ENCODE assay signal across 9 cellular contexts in the genomic region with DNA sequence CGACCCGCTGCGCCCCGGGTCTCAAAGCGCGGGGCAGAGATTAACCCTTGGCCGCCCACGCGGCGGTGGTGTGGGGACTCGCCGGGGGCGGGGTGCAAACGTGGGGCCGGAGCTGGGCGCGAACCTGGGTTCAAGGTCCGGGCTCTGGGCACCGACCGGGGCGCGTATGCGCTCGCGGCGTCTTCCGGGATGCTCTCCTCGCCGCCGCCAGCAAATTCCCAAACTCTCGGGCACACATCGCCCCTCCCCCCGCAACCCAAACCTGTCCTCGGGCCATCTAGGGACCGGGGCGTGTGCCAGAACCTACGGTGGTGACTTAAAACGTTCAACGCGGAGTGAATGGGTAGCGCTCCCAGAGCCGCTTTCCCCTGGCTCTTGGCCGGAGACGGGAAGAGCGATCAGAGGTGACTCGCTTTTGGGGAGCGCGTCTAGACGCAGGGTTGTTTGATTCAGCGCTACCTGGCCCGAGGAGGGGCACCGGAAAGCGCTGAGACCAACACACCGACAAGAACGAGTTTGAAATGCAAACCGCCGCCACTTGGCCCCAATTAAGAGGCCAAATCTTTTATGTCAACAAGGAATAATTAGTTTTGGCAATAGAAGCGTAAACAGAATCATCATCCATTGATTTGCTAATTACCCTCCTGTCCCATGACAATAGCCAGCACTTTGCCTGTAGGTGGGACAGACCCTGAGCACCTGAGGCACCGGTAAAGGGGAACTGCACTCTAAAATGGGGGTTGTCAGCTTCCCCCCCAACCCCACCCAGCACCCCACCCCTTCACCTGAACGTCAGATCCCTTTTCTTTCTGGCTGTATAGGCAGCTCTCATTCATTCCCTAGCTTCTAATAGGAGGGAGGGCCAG. TPM values are rescaled to one million over a fixed set of nuclear protein-coding genes. Genes with fewer than 3 reads are reported as not detected.
DNase-seq lines count a peak whose midpoint lies in the region; ATAC-seq and TF ChIP-seq lines count a peak whose summit lies in the region.
"Had no signal": no experiment of that assay in that cellular context is flagged by ENCODE, and none has a peak within 500 bp of the region (broad histone marks: within the 10 kb centered on the region; RNA-seq: fewer than 3 reads in every experiment).

No MANE protein-coding gene starts in this region.

- no peaks in the 10 kb centered on the region for H3F3A ChIP-seq in PC-3 (ENCODE audit: low read length, unreplicated experiment)

- TF ChIP-seq CTCF in GM12865 (IDR thresholded peaks at IDR 0.05; ENCODE audit: insufficient read depth, low read depth, low read length, missing control alignments) (no peak), PC-3 (conservative IDR thresholded peaks at IDR 0.05; ENCODE audit: low read depth, low read length) (no peak), colonic mucosa (IDR thresholded peaks at IDR 0.05) (no peak), upper lobe of right lung (IDR thresholded peaks at IDR 0.05) (no peak)

- no peaks in the 10 kb centered on the region for H3K9me3 ChIP-seq in PC-3 (ENCODE audit: low read length)
- H3K9me3 ChIP-seq in colonic mucosa, result no peaks in the 10 kb centered on the region
- no peaks in the 10 kb centered on the region for H3K9me3 ChIP-seq in upper lobe of right lung
- H3K9me3 ChIP-seq: neutrophil had no signal

- TSS peak; percentile 60 for BruUV-seq in PC-3 (replicated peaks; lab: Mats Ljungman, UMichigan)

- peak overlapping the region; percentile 89 for H2AFZ ChIP-seq in PC-3 (ENCODE audit: low read length)

- H3K4me3 ChIP-seq in GM12865 (ENCODE audit: low read depth, low read length) (peak overlapping the region; percentile 57), PC-3 (ENCODE audit: low read length) (peak overlapping the region; percentile 78), colonic mucosa (peak overlapping the region; percentile 51), upper lobe of right lung (peak overlapping the region; percentile 57)

- POLR2A ChIA-PET in PC-3 (lab: Charles Lee; ENCODE audit: unreplicated experiment), result interaction anchor here (0.6 kb wide), 1 partner anchor 46 kb away, joined by 5 read pairs; no protein-coding TSS in a partner anchor

- H3K4me2 ChIP-seq in PC-3 (ENCODE audit: low read length), result peak overlapping the region; percentile 94

- H4K20me1 ChIP-seq in PC-3 (ENCODE audit: low read length), result no peaks in the 10 kb centered on the region

- H3K4me1 ChIP-seq in PC-3 (ENCODE audit: insufficient read depth, low read length) (peaks cover 27% of the 10 kb centered on the region), colonic mucosa (no peaks in the 10 kb centered on the region), upper lobe of right lung (peaks cover 7% of the 10 kb centered on the region)

- no peaks in the 10 kb centered on the region for H3K79me2 ChIP-seq in PC-3 (ENCODE audit: low read length)

- no peaks in the 10 kb centered on the region for H3K27me3 ChIP-seq in PC-3 (ENCODE audit: low read length)
- no peaks in the 10 kb centered on the region for H3K27me3 ChIP-seq in colonic mucosa
- H3K27me3 ChIP-seq in upper lobe of right lung, result peaks cover 8% of the 10 kb centered on the region

- H3K27ac ChIP-seq in PC-3 (ENCODE audit: low read length), result peak overlapping the region; percentile 24; the same call in 1 of the 2 replicates
- H3K27ac ChIP-seq in colonic mucosa, result no peak overlapping the region
- H3K27ac ChIP-seq in upper lobe of right lung, result peak overlapping the region; percentile 47
- H3K27ac ChIP-seq: neutrophil had no signal

- intact Hi-C loops in PC-3 (cut with micrococcal nuclease), result no loop called here
- intact Hi-C loops in colonic mucosa (cut with DNase I), result no loop called here
- intact Hi-C loops in upper lobe of right lung (cut with DNase I), result no loop called here

- ATAC-seq in PC-3, result peak; percentile 39
- ATAC-seq in upper lobe of right lung, result peak; percentile 51
- no peak for ATAC-seq in GM18519 (IDR thresholded peaks at IDR 0.05; ENCODE audit: low FRiP score, unreplicated experiment)
- no peak for ATAC-seq in HG03025 (IDR thresholded peaks at IDR 0.05; ENCODE audit: low FRiP score, unreplicated experiment)

- H3K9me2 ChIP-seq in PC-3 (replicated peaks; ENCODE audit: low read length), result no peaks in the 10 kb centered on the region

- H3K36me3 ChIP-seq in PC-3 (ENCODE audit: low read depth, low read length) (no peaks in the 10 kb centered on the region), colonic mucosa (no peaks in the 10 kb centered on the region), upper lobe of right lung (no peaks in the 10 kb centered on the region)
- H3K36me3 ChIP-seq: neutrophil had no signal

- CTCF ChIA-PET in PC-3 (lab: Charles Lee), result no interaction called here

- H3K9ac ChIP-seq in PC-3 (ENCODE audit: low read length) (peak overlapping the region; percentile 48), colonic mucosa (ENCODE audit: low read depth in 2 of 2, low read length in 2 of 2) (no peak overlapping the region)

- peak; percentile 46 for DNase-seq in A172 (ENCODE audit: low spot score)
- DNase-seq in GM12865 (ENCODE audit: low read depth), result no peak
- DNase-seq in PC-3, result peak; percentile 77
- DNase-seq in colonic mucosa, result peak; percentile 55
- peak; percentile 18 for DNase-seq in medulla oblongata (ENCODE audit: extremely low spot score)
- peak; percentile 85 for DNase-seq in upper lobe of right lung

RNA-seq across cellular contexts. Expression of gene WNT3, which starts 46.2 kb away (rescaled TPM):
- 5.3 and 6.0 TPM in 2 replicates for total RNA-seq in A172 (2014; rRNA removed; shearing (Covaris generic))
- 4.9 and 5.7 TPM in 2 replicates for total RNA-seq in PC-3 (2014; rRNA removed)
- total RNA-seq in colonic mucosa, result 1 to 10 TPM in 1 of 2 donors, under 1 TPM in 1; 0.64 to 1.0 TPM
- 3.3 TPM for total RNA-seq in upper lobe of right lung

Comparison
In these comparisons a context has a peak if more than half of its experiments do, and no peak if none do; other contexts are left out.
1. ATAC-seq: peak in PC-3 (single experiment) and upper lobe of right lung (single experiment); none in GM18519 (single experiment) and HG03025 (single experiment).
2. Peak in every context shown above with its lines, with median percentiles within 50 percentile points of each other: H3K4me3 ChIP-seq.